ENCODE assay signal across 1 cellular context in the genomic region with DNA sequence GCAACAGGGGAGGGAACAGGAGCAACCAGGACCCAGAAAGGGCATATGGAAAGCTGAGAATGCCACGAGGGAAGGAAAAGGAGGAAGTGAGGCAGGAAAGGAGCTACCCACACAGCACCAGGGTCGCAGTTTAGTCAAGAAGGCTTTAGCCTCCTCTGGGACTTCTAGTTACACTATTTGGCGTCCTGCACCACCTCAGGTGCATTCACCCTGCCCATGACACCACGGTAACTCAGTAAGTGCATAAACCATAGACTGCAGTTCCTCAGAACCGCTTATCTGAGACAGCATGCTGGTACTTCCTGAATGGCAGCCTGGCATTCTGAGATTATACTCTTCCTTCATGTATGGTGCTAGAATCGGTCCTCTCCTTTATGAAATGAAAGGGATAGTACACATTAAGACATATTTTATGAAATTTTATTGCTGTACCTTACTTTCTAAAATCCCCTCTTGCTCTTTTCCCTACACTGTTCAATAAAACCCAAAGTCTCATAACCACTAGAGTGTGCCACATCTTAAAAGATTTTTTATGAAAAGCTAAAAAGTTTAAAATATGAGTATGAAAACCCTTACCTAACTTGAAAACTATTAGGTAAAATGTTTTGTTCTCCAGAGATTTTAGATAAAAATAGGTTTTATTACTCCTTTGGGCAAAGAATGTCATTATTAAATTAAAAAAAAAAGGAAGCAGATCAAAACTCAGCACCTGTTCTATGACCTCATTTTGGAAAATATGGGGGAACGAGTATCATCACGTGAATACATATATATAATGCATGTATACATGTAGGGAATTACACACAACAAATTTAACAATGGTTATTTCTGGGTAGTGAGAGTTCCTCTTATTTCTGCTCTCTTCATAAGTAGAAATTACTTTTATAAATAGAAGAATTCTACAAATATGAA.
TF ChIP-seq lines count a peak whose summit lies in the region.

No MANE protein-coding gene starts in this region.

TF ChIP-seq in IMR-90, 13 proteins besides CTCF, POLR2A, EP300 and RAD21:
- TF ChIP-seq NFE2L2 (IDR thresholded peaks at IDR 0.05; ENCODE audit: low read depth, low read length) (no peak), BHLHE40 (IDR thresholded peaks at IDR 0.05; ENCODE audit: low read depth, low read length) (no peak), RFX5 (IDR thresholded peaks at IDR 0.05; ENCODE audit: low read depth, low read length) (no peak), MAFK (IDR thresholded peaks at IDR 0.05; ENCODE audit: low read depth, low read length) (no peak), SMC3 (IDR thresholded peaks at IDR 0.05; ENCODE audit: low read depth, low read length) (no peak)
- TF ChIP-seq, protein P1, sequence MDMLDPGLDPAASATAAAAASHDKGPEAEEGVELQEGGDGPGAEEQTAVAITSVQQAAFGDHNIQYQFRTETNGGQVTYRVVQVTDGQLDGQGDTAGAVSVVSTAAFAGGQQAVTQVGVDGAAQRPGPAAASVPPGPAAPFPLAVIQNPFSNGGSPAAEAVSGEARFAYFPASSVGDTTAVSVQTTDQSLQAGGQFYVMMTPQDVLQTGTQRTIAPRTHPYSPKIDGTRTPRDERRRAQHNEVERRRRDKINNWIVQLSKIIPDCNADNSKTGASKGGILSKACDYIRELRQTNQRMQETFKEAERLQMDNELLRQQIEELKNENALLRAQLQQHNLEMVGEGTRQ (IDR thresholded peaks at IDR 0.05; ENCODE audit: low read depth, low read length) = no peak
- TF ChIP-seq, protein P2, sequence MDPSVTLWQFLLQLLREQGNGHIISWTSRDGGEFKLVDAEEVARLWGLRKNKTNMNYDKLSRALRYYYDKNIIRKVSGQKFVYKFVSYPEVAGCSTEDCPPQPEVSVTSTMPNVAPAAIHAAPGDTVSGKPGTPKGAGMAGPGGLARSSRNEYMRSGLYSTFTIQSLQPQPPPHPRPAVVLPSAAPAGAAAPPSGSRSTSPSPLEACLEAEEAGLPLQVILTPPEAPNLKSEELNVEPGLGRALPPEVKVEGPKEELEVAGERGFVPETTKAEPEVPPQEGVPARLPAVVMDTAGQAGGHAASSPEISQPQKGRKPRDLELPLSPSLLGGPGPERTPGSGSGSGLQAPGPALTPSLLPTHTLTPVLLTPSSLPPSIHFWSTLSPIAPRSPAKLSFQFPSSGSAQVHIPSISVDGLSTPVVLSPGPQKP (IDR thresholded peaks at IDR 0.05; ENCODE audit: borderline replicate concordance, low read depth, low read length) = no peak
